Comparison of ENCODE assay signal across 8 cellular contexts in the genomic region with DNA sequence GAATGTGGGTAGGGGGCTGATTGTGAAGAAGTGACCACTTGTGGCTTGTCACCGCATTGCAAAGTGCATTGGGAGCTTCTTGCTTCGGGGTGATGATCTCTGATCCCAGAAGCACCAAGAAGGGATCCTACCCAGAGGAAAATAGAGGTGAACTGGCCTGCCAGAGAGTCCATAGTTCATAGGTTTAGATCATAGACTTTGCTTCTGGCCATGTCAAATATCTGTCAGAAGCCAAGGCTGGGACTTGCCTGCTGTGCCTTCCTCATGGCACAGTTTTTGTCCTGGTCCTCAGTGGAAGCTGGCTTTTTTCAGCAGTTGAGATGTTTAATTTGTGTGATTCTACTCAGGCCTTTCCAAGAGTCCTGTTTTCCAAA. TPM values are rescaled to one million over a fixed set of nuclear protein-coding genes. Genes with fewer than 3 reads are reported as not detected.
DNase-seq lines count a peak whose midpoint lies in the region; ATAC-seq and TF ChIP-seq lines count a peak whose summit lies in the region.

No MANE protein-coding gene starts in this region.

- H3K4me1 ChIP-seq in fibroblast of lung (ENCODE audit: control insufficient read depth, extremely low read depth, insufficient read depth, low read length) = peaks cover 7% of the 10 kb centered on the region
- H3K4me1 ChIP-seq in rectal smooth muscle tissue (ENCODE audit: control insufficient read depth, insufficient read depth, low read length) = peaks cover 21% of the 10 kb centered on the region

- no peak for ATAC-seq in GM18511 (IDR thresholded peaks at IDR 0.05; ENCODE audit: unreplicated experiment)
- ATAC-seq in HG03378 (IDR thresholded peaks at IDR 0.05; ENCODE audit: unreplicated experiment) = no peak
- no peak for ATAC-seq in HG02981 (IDR thresholded peaks at IDR 0.05; ENCODE audit: unreplicated experiment)

- peaks cover 55% of the 10 kb centered on the region for H3K79me2 ChIP-seq in fibroblast of lung (ENCODE audit: control insufficient read depth, insufficient read depth, low read length)

- H3K4me3 ChIP-seq in GM12864 (ENCODE audit: low read depth, low read length) (peak overlapping the region; percentile 91), fibroblast of lung (replicated peaks in 1 of 4; ENCODE audit: control extremely low read depth in 1 of 4, insufficient read depth in 1 of 4, low read depth in 3 of 4, low read length in 4 of 4) (peak overlapping the region; percentile 84 to 94 (median 92)), rectal smooth muscle tissue (ENCODE audit: low read length) (peak overlapping the region; percentile 88)

- H3K9me3 ChIP-seq in fibroblast of lung (ENCODE audit: control insufficient read depth, insufficient read depth, low read depth, low read length) = no peaks in the 10 kb centered on the region

- in situ Hi-C loops in GM13977 (cut with MboI; ENCODE audit: low pct_unique_long_range_greater_than_20kb, low sequenced_read_pairs, unreplicated experiment) = no loop called here

- CTCF ChIA-PET in RWPE1 (lab: Yijun Ruan, JAX) = interaction anchor here (1.3 kb wide), 1 partner anchor 12 kb away, joined by 5 read pairs; no protein-coding TSS in a partner anchor

- H3K27ac ChIP-seq in RWPE1 (peak overlapping the region; percentile 84), fibroblast of lung (ENCODE audit: insufficient read depth, low read length) (peak overlapping the region; percentile 52), rectal smooth muscle tissue (ENCODE audit: low read depth, low read length) (no peak overlapping the region)

- POLR2A ChIA-PET in RWPE1 (lab: Yijun Ruan, JAX; ENCODE audit: low non-redundant PET) = interaction anchor here (0.7 to 1.1 kb wide), 3 partner anchors 24 to 56 kb away, joined by 4 to 5 read pairs (median 4); no protein-coding TSS in a partner anchor

- H4K20me1 ChIP-seq in fibroblast of lung (ENCODE audit: control insufficient read depth, extremely low read depth, insufficient read depth, low read length) = no peaks in the 10 kb centered on the region

- TF ChIP-seq CTCF in GM12864 (IDR thresholded peaks at IDR 0.05; ENCODE audit: low read depth, low read length, missing control alignments) (no peak), RWPE1 (conservative IDR thresholded peaks at IDR 0.05; ENCODE audit: low read depth) (no peak), fibroblast of lung (conservative IDR thresholded peaks at IDR 0.05 in 1 of 2, IDR thresholded peaks at IDR 0.05 in 1 of 2; ENCODE audit: low read depth in 1 of 2, low read length in 2 of 2) (no peak), GM13977 (IDR thresholded peaks at IDR 0.05; ENCODE audit: extremely low read depth, insufficient read depth, missing control alignments) (no peak)

- H3K27me3 ChIP-seq in fibroblast of lung (ENCODE audit: control insufficient read depth, insufficient read depth, low read length) (no peaks in the 10 kb centered on the region), rectal smooth muscle tissue (ENCODE audit: control insufficient read depth, insufficient read depth, low read length) (no peaks in the 10 kb centered on the region)

- peak overlapping the region; percentile 100 for H3K4me2 ChIP-seq in fibroblast of lung (ENCODE audit: extremely low read depth, insufficient read depth, low read length)

- H3K9ac ChIP-seq in fibroblast of lung (ENCODE audit: insufficient read depth, low read length) (peak overlapping the region; percentile 87), rectal smooth muscle tissue (ENCODE audit: low read length) (peak overlapping the region; percentile 63)

- H3K36me3 ChIP-seq in fibroblast of lung (ENCODE audit: control insufficient read depth, insufficient read depth, low read length) = peaks cover 20% of the 10 kb centered on the region
- H3K36me3 ChIP-seq in rectal smooth muscle tissue (ENCODE audit: control insufficient read depth, insufficient read depth, low read length) = peaks cover 21% of the 10 kb centered on the region

- DNase-seq in GM12864 (ENCODE audit: low read depth) = no peak
- DNase-seq in RWPE1 (ENCODE audit: low spot score) = no peak
- no peak for DNase-seq in fibroblast of lung (ENCODE audit: low read depth in 2 of 2)
- DNase-seq in GM13977 (ENCODE audit: low spot score) = no peak

- H2AFZ ChIP-seq in fibroblast of lung (ENCODE audit: low read length) = no peak overlapping the region

RNA-seq across cellular contexts. Expression of a gene that starts 1.1 kb away (rescaled TPM):
- total RNA-seq in fibroblast of lung = 47.0 and 60.9 TPM in 2 replicates
- 37.9 and 53.3 TPM in 2 replicates for polyA plus RNA-seq in fibroblast of lung
- polyA plus RNA-seq in fibroblast of lung (2012) = 52.0 and 60.9 TPM in 2 replicates
- polyA minus RNA-seq in fibroblast of lung (ENCODE audit: low replicate concordance) = 166 and 290 TPM in 2 replicates

RNA-seq across cellular contexts. Expression of a gene that starts 4.7 kb away (rescaled TPM):
- total RNA-seq in fibroblast of lung = 16.2 and 21.3 TPM in 2 replicates
- polyA plus RNA-seq in fibroblast of lung = 31.0 and 35.8 TPM in 2 replicates
- 58.3 and 68.8 TPM in 2 replicates for polyA plus RNA-seq in fibroblast of lung (2012)
- polyA minus RNA-seq in fibroblast of lung (ENCODE audit: low replicate concordance) = 1.6 and 6.2 TPM in 2 replicates

RNA-seq across cellular contexts. Expression of a gene that starts 24.9 kb away (rescaled TPM):
- 10.5 and 12.6 TPM in 2 replicates for total RNA-seq in fibroblast of lung
- polyA plus RNA-seq in fibroblast of lung = 15.2 and 17.9 TPM in 2 replicates
- 15.3 and 17.8 TPM in 2 replicates for polyA plus RNA-seq in fibroblast of lung (2012)
- 16.0 and 38.4 TPM in 2 replicates for polyA minus RNA-seq in fibroblast of lung (ENCODE audit: low replicate concordance)

RNA-seq across cellular contexts. Expression of a gene that starts 42.3 kb away (rescaled TPM):
- 42.9 and 58.0 TPM in 2 replicates for total RNA-seq in fibroblast of lung
- polyA plus RNA-seq in fibroblast of lung = 60.4 and 63.4 TPM in 2 replicates
- polyA plus RNA-seq in fibroblast of lung (2012) = 56.0 and 63.2 TPM in 2 replicates
- polyA minus RNA-seq in fibroblast of lung (ENCODE audit: low replicate concordance) = 269 and 448 TPM in 2 replicates
